In the genomic region with DNA sequence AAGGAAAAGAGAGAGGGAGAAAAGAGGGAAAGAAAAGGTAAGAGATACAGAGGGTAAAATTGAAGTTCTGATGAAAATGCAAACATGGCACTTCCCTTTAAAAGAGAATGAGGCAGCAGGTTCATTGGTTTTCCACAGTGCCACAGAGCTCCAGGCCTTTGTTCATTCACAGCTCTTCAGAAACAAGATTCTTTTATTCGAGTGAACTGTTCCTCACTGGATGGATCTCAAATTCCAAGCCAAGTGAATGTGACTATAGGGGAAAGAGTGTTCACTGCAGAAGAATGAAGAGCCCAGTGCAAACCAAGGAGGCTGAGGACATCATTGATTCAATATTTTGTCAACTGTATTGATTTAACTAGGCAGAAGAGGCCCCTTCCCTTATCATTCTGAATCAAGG, we compare ENCODE assay signal across 12 cellular contexts.
A peak's percentile ranks its signal among the peaks of the same experiment; 100 is the strongest.
DNase-seq lines count a peak whose midpoint lies in the region; ATAC-seq and TF ChIP-seq lines count a peak whose summit lies in the region.
"Had no signal": no experiment of that assay in that cellular context is flagged by ENCODE, and none has a peak within 500 bp of the region (broad histone marks: within the 10 kb centered on the region; RNA-seq: fewer than 3 reads in every experiment).

No MANE protein-coding gene starts in this region.

- no peaks in the 10 kb centered on the region for H3K27me3 ChIP-seq in right lobe of liver

- intact Hi-C loops in right lobe of liver (cut with DNase I): no loop called here

- 83% methylated on average over 1 of the region's 1 CpG for WGBS in right lobe of liver (ENCODE audit: insufficient coverage, low coverage, low lambda C conversion rate, missing lambda C conversion rate)

- DNase-seq in foreskin melanocyte: peak; percentile 7
- DNase-seq in inferior parietal cortex (ENCODE audit: extremely low spot score): peak; percentile 47
- DNase-seq in pons (ENCODE audit: low spot score): peak; percentile 93
- no peak for DNase-seq in hepatic stellate cell (ENCODE audit: low spot score)
- no peak for DNase-seq in stimulated activated naive CD4-positive, alpha-beta T cell (lab: John Stamatoyannopoulos, UW)
- no peak for DNase-seq in right lobe of liver
- DNase-seq: ACHN; Caco-2; CD4-positive, alpha-beta T cell; HCEC 1CT had no signal

- H3K4me1 ChIP-seq in right lobe of liver: no peaks in the 10 kb centered on the region
- H3K4me1 ChIP-seq: Caco-2 had no signal

- no peak for TF ChIP-seq POLR2A in right lobe of liver (IDR thresholded peaks at IDR 0.05)

- no peak overlapping the region for H3K4me3 ChIP-seq in right lobe of liver
- H3K4me3 ChIP-seq: GM23338 had no signal

- TF ChIP-seq CTCF in right lobe of liver (IDR thresholded peaks at IDR 0.05): no peak

- no peak for ATAC-seq in right lobe of liver
- ATAC-seq: GM23338 had no signal

- no peaks in the 10 kb centered on the region for H3K36me3 ChIP-seq in right lobe of liver

- H3K9me3 ChIP-seq in right lobe of liver: no peaks in the 10 kb centered on the region
- H3K9me3 ChIP-seq: Caco-2 had no signal

- H3K27ac ChIP-seq in right lobe of liver: no peak overlapping the region
- H3K27ac ChIP-seq: C4-2B had no signal

Comparison
In these comparisons a context has a peak if more than half of its experiments do, and no peak if none do; other contexts are left out.
1. DNase-seq: peak in foreskin melanocyte (single experiment), inferior parietal cortex (single experiment) and pons (single experiment); none in hepatic stellate cell (single experiment), stimulated activated naive CD4-positive, alpha-beta T cell (0 of 6) and right lobe of liver (0 of 3).